Comparison of ENCODE assay signal across 20 cellular contexts in genomic region chr18:78506031-78506461, GRCh38.
DNase-seq lines count a peak whose midpoint lies in the region; ATAC-seq, FAIRE-seq and TF ChIP-seq lines count a peak whose summit lies in the region.
"Had no signal": no experiment of that assay in that cellular context is flagged by ENCODE, and none has a peak within 500 bp of the region (broad histone marks: within the 10 kb centered on the region; RNA-seq: fewer than 3 reads in every experiment).

No MANE protein-coding gene starts in this region.

- H3K9me3 ChIP-seq in right atrium auricular region, result no peaks in the 10 kb centered on the region
- H3K9me3 ChIP-seq in tibial nerve, result no peaks in the 10 kb centered on the region

- no peak overlapping the region for H3K4me3 ChIP-seq in right atrium auricular region
- peak overlapping the region in 2 of 4 donors; percentile 30 to 35 for H3K4me3 ChIP-seq in tibial nerve
- H3K4me3 ChIP-seq: lung, smooth muscle cell had no signal

- H3K27me3 ChIP-seq in right atrium auricular region (no peaks in the 10 kb centered on the region), tibial nerve (peaks cover 0 to 5% of the 10 kb centered on the region in 2 donors)

- H3K36me3 ChIP-seq in right atrium auricular region (no peaks in the 10 kb centered on the region), tibial nerve (no peaks in the 10 kb centered on the region)

- H3K4me3 Mint-ChIP-seq in nephron, result peak overlapping the region; percentile 39 to 63 (median 58)
- H3K4me3 Mint-ChIP-seq in stimulated activated memory B cell treated with anti-CD40 and anti-IgM and Interleukin-4, amounts not matched to agents 10 μg/mL and 1 μg/mL and 100 μg/mL, for 72 hours, result no peak overlapping the region
- H3K4me3 Mint-ChIP-seq: stimulated activated effector memory CD8-positive, alpha-beta T cell treated with anti-CD3 and anti-CD28 coated beads, Interleukin-12 subunit alpha, Interleukin-12 subunit beta, amount 100 ng/mL, for 72 hours had no signal

- peak in 1 of 2 donors; percentile 58 for TF ChIP-seq EP300 in tibial nerve (IDR thresholded peaks at IDR 0.05)

- DNase-seq in left cardiac atrium (peak; percentile 10), right atrium auricular region (ENCODE audit: low spot score) (no peak), hippocampal formation (lab: John Stamatoyannopoulos, UW) (peak; percentile 42 to 64), tibial nerve (ENCODE audit: low spot score in 2 of 2) (no peak), D721Med (ENCODE audit: insufficient read length, low spot score) (no peak), DMS79 treated with DMSO at 0.1 percent for 48 hours (lab: John Stamatoyannopoulos, UW) (no peak)
- DNase-seq: activated CD4-positive, alpha-beta T cell treated with anti-CD3 and anti-CD28 coated beads for 48 hours; activated naive CD4-positive, alpha-beta T cell treated with anti-CD3 and anti-CD28 coated beads, Interleukin-2, amount 50 U/mL, for 16 hours; activated T-cell treated with anti-CD3 and anti-CD28 coated beads, Interleukin-2, amount 50 U/mL, for 1 hour; effector CD4-positive, alpha-beta T cell; NCI-H2081 treated with DMSO at 0.1 percent for 48 hours; NCI-H748 treated with DMSO at 0.1 percent for 48 hours; occipital lobe had no signal

- peak overlapping the region; percentile 63 to 80 (median 69) for H3K27ac Mint-ChIP-seq in nephron
- H3K27ac Mint-ChIP-seq in stimulated activated memory B cell treated with anti-CD40 and anti-IgM and Interleukin-4, amounts not matched to agents 10 μg/mL and 1 μg/mL and 100 μg/mL, for 72 hours, result no peak overlapping the region
- H3K27ac Mint-ChIP-seq: stimulated activated effector memory CD8-positive, alpha-beta T cell treated with anti-CD3 and anti-CD28 coated beads, Interleukin-12 subunit alpha, Interleukin-12 subunit beta, amount 100 ng/mL, for 72 hours had no signal

- no peak for TF ChIP-seq POLR2A in tibial nerve (IDR thresholded peaks at IDR 0.05)

- H3K9me3 Mint-ChIP-seq in nephron, result peaks cover 9% of the 10 kb centered on the region
- H3K9me3 Mint-ChIP-seq in stimulated activated memory B cell treated with anti-CD40 and anti-IgM and Interleukin-4, amounts not matched to agents 10 μg/mL and 1 μg/mL and 100 μg/mL, for 72 hours, result peaks cover 8% of the 10 kb centered on the region
- H3K9me3 Mint-ChIP-seq: stimulated activated effector memory CD8-positive, alpha-beta T cell treated with anti-CD3 and anti-CD28 coated beads, Interleukin-12 subunit alpha, Interleukin-12 subunit beta, amount 100 ng/mL, for 72 hours had no signal

- intact Hi-C loops in left cardiac atrium (cut with DNase I), result no loop called here

- H3K27ac ChIP-seq in right atrium auricular region, result no peak overlapping the region
- H3K27ac ChIP-seq in tibial nerve, result peak overlapping the region; percentile 35 to 87 (median 78)
- H3K27ac ChIP-seq: 22Rv1 had no signal

- peaks cover 34% of the 10 kb centered on the region for H3K27me3 Mint-ChIP-seq in nephron (ENCODE audit: low read depth)
- no peaks in the 10 kb centered on the region for H3K27me3 Mint-ChIP-seq in stimulated activated memory B cell treated with anti-CD40 and anti-IgM and Interleukin-4, amounts not matched to agents 10 μg/mL and 1 μg/mL and 100 μg/mL, for 72 hours

- H3K4me1 ChIP-seq in right atrium auricular region (no peaks in the 10 kb centered on the region), tibial nerve (peaks cover 0 to 26% (median 0%) of the 10 kb centered on the region in 4 donors)

- peaks cover 6% of the 10 kb centered on the region for H3K36me3 Mint-ChIP-seq in nephron (ENCODE audit: low read depth)
- H3K36me3 Mint-ChIP-seq in stimulated activated memory B cell treated with anti-CD40 and anti-IgM and Interleukin-4, amounts not matched to agents 10 μg/mL and 1 μg/mL and 100 μg/mL, for 72 hours, result no peaks in the 10 kb centered on the region
- H3K36me3 Mint-ChIP-seq: stimulated activated effector memory CD8-positive, alpha-beta T cell treated with anti-CD3 and anti-CD28 coated beads, Interleukin-12 subunit alpha, Interleukin-12 subunit beta, amount 100 ng/mL, for 72 hours had no signal

- TF ChIP-seq CTCF in right atrium auricular region (IDR thresholded peaks at IDR 0.05), result no peak
- TF ChIP-seq CTCF in nephron (IDR thresholded peaks at IDR 0.05; ENCODE audit: unreplicated experiment in 3 of 3), result peak in 2 of 3 experiments; percentile 23 to 50
- TF ChIP-seq CTCF in tibial nerve (IDR thresholded peaks at IDR 0.05), result peak in 3 of 5 experiments; percentile 16 to 55 (median 34)
- no peak for TF ChIP-seq CTCF in D721Med (IDR thresholded peaks at IDR 0.05; ENCODE audit: insufficient read depth, missing control alignments)

- WGBS in tibial nerve, 2 donors, result 22 to 50% methylated on average over 26 to 29 of the region's 29 CpGs

- no peak for FAIRE-seq in D721Med (lab: Jason Lieb, UNC)

- H3K4me1 Mint-ChIP-seq in nephron, result peaks cover 20% of the 10 kb centered on the region
- no peaks in the 10 kb centered on the region for H3K4me1 Mint-ChIP-seq in stimulated activated memory B cell treated with anti-CD40 and anti-IgM and Interleukin-4, amounts not matched to agents 10 μg/mL and 1 μg/mL and 100 μg/mL, for 72 hours
- H3K4me1 Mint-ChIP-seq: stimulated activated effector memory CD8-positive, alpha-beta T cell treated with anti-CD3 and anti-CD28 coated beads, Interleukin-12 subunit alpha, Interleukin-12 subunit beta, amount 100 ng/mL, for 72 hours had no signal

- no peak for ATAC-seq in left cardiac atrium
- no peak for ATAC-seq in stimulated activated memory B cell treated with anti-CD40 and anti-IgM and Interleukin-4, amounts not matched to agents 10 μg/mL and 1 μg/mL and 100 μg/mL, for 72 hours
- ATAC-seq: SK-N-SH treated with all-trans-retinoic acid at 6 μM for 48 hours; stimulated activated effector memory CD8-positive, alpha-beta T cell treated with anti-CD3 and anti-CD28 coated beads, Interleukin-12 subunit alpha, Interleukin-12 subunit beta, amount 100 ng/mL, for 72 hours had no signal

Comparison
In these comparisons a context has a peak if more than half of its experiments do, and no peak if none do; other contexts are left out.
1. DNase-seq: peak in left cardiac atrium (single experiment) and hippocampal formation (2 of 2); none in right atrium auricular region (single experiment), tibial nerve (0 of 2), D721Med (single experiment) and DMS79 treated with DMSO at 0.1 percent for 48 hours (single experiment).
2. H3K27ac ChIP-seq: peak in tibial nerve (4 of 4); none in right atrium auricular region (0 of 2).
3. CTCF ChIP-seq: peak in nephron (2 of 3) and tibial nerve (3 of 5); none in right atrium auricular region (0 of 2) and D721Med (single experiment).